In genomic region chr3:57060089-57060829, GRCh38 we compare ENCODE assay signal across 8 cellular contexts. TPM values are rescaled to one million over a fixed set of nuclear protein-coding genes. Genes with fewer than 3 reads are reported as not detected.
DNase-seq lines count a peak whose midpoint lies in the region; ATAC-seq and TF ChIP-seq lines count a peak whose summit lies in the region.

A gene with protein sequence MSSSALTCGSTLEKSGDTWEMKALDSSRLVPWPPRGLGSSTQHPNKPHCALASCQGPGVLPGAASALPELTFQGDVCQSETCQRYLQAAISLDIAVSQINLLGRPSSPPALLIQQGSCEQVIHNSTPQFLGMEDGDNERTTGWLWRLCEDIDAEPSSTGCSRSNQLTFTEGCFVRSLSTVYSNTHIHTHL (plus strand): TSS chr3:57060664. CDS start chr3:57073695, 13,031 bp downstream.

- peak in 1 of 2 experiments; percentile 40; a peak in 1 of 4 replicates for TF ChIP-seq EP300 in SK-N-SH (IDR thresholded peaks at IDR 0.05; ENCODE audit: borderline replicate concordance in 1 of 2, low read depth in 1 of 2, low read length in 1 of 2)

- no peaks in the 10 kb centered on the region for H3K79me2 ChIP-seq in SK-N-SH (ENCODE audit: insufficient read depth)

- no peaks in the 10 kb centered on the region for H4K20me1 ChIP-seq in SK-N-SH (ENCODE audit: insufficient read depth)

- CTCF ChIA-PET in SK-N-SH (lab: Yijun Ruan, JAX): interaction anchor here (1.4 to 1.5 kb wide), 2 partner anchors 17 to 65 kb away, joined by 4 read pairs; no protein-coding TSS in a partner anchor

- no peak within 1 kb of the TSS for H3K4me3 ChIP-seq in SK-N-SH (ENCODE audit: low read depth in 2 of 2, low read length in 1 of 2)

- H2AFZ ChIP-seq in SK-N-SH (ENCODE audit: low read depth): peak within 1 kb of the TSS; percentile 86; the same call in 1 of the 2 replicates

- peak within 1 kb of the TSS; percentile 49 for H3K4me2 ChIP-seq in SK-N-SH

- no peak for TF ChIP-seq POLR2A in GM18505 (IDR thresholded peaks at IDR 0.05; ENCODE audit: borderline replicate concordance, extremely low read depth, insufficient read depth, insufficient read length)

- ATAC-seq in foreskin keratinocyte (peak; percentile 99), GM18505 (IDR thresholded peaks at IDR 0.05; ENCODE audit: unreplicated experiment) (no peak)

- WGBS in SK-N-SH (ENCODE audit: low lambda C conversion rate): 45% methylated on average over 11 of the region's 11 CpGs

- TF ChIP-seq CTCF in SK-N-SH (IDR thresholded peaks at IDR 0.05) (no peak), foreskin keratinocyte (conservative IDR thresholded peaks at IDR 0.05) (no peak)

- no peak for TF ChIP-seq RAD21 in SK-N-SH (IDR thresholded peaks at IDR 0.05; ENCODE audit: low read length)

- H3K4me1 ChIP-seq in SK-N-SH (ENCODE audit: control insufficient read depth in 1 of 2, insufficient read depth in 2 of 2, low read depth in 1 of 2, low read length in 1 of 2) (no peaks in the 10 kb centered on the region; a peak in 1 of 4 replicates), foreskin keratinocyte (peaks cover 14% of the 10 kb centered on the region)

- POLR2A ChIA-PET in SK-N-SH (lab: Yijun Ruan, JAX): no interaction called here

- H3F3A ChIP-seq in SK-N-SH (replicated peaks; ENCODE audit: insufficient read depth): peaks cover 4% of the 10 kb centered on the region

- peak; percentile 11 for DNase-seq in stimulated activated CD4-positive, alpha-beta T cell treated with anti-CD3 and anti-CD28 coated beads, Interleukin-15, amount 100 ng/mL, for 24 hours
- DNase-seq in stimulated activated CD4-positive, alpha-beta T cell treated with anti-CD3 and anti-CD28 coated beads, Interleukin-4, amount 100 ng/mL, for 4 hours: no peak
- peak; percentile 39 for DNase-seq in SK-N-SH
- peak; percentile 92 to 96 for DNase-seq in foreskin keratinocyte
- DNase-seq in non-pigmented ciliary epithelial cell (ENCODE audit: low read depth): peak; percentile 72
- DNase-seq in activated effector memory CD4-positive, alpha-beta T cell treated with anti-CD3 and anti-CD28 coated beads, Interleukin-2, amount 50 U/mL, for 16 hours: no peak
- DNase-seq in activated CD4-positive, alpha-beta T cell treated with anti-CD3 and anti-CD28 coated beads, Interleukin-2, amount 50 U/mL, for 1 hour: no peak

- peak within 1 kb of the TSS; percentile 51; the same call in 1 of the 2 replicates for H3K9ac ChIP-seq in SK-N-SH

- H3K9me3 ChIP-seq in SK-N-SH: no peaks in the 10 kb centered on the region

- no peaks in the 10 kb centered on the region for H3K36me3 ChIP-seq in SK-N-SH (replicated peaks in 1 of 2; ENCODE audit: control insufficient read depth in 1 of 2, insufficient read depth in 2 of 2, low read length in 1 of 2)

- peak within 1 kb of the TSS in 1 of 2 experiments; percentile 42; a peak in 2 of 4 replicates for H3K27ac ChIP-seq in SK-N-SH (ENCODE audit: low read depth in 2 of 2, low read length in 1 of 2)
- H3K27ac ChIP-seq in foreskin keratinocyte: peak within 1 kb of the TSS; percentile 73

- H3K9me2 ChIP-seq in SK-N-SH: no peaks in the 10 kb centered on the region

- H3K27me3 ChIP-seq in SK-N-SH (ENCODE audit: insufficient read depth) (no peaks in the 10 kb centered on the region), foreskin keratinocyte (no peaks in the 10 kb centered on the region)

TF ChIP-seq in SK-N-SH, 30 proteins besides CTCF, POLR2A, EP300 and RAD21:
- TF ChIP-seq, protein P1, sequence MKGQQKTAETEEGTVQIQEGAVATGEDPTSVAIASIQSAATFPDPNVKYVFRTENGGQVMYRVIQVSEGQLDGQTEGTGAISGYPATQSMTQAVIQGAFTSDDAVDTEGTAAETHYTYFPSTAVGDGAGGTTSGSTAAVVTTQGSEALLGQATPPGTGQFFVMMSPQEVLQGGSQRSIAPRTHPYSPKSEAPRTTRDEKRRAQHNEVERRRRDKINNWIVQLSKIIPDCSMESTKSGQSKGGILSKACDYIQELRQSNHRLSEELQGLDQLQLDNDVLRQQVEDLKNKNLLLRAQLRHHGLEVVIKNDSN (IDR thresholded peaks at IDR 0.05; ENCODE audit: borderline replicate concordance, low read depth): peak; percentile 91
- peak; percentile 95 for TF ChIP-seq FOSL2 (IDR thresholded peaks at IDR 0.05; ENCODE audit: borderline replicate concordance, low read depth)
- TF ChIP-seq RFX5 (IDR thresholded peaks at IDR 0.05; ENCODE audit: low read length): no peak
- peak; percentile 89 for TF ChIP-seq JUND (IDR thresholded peaks at IDR 0.05)
- peak; percentile 51; the same call in 1 of the 2 replicates for TF ChIP-seq MAX (IDR thresholded peaks at IDR 0.05; ENCODE audit: low read depth)
- peak; percentile 66; the same call in 1 of the 2 replicates for TF ChIP-seq TCF12 (IDR thresholded peaks at IDR 0.05)
- peak; percentile 18; the same call in 1 of the 2 replicates for TF ChIP-seq NFIC (IDR thresholded peaks at IDR 0.05; ENCODE audit: borderline replicate concordance)
- TF ChIP-seq YY1 (IDR thresholded peaks at IDR 0.05; ENCODE audit: low read depth): no peak
- peak; percentile 28; the same call in 1 of the 2 replicates for TF ChIP-seq ELF1 (IDR thresholded peaks at IDR 0.05)
- TF ChIP-seq, protein P2, sequence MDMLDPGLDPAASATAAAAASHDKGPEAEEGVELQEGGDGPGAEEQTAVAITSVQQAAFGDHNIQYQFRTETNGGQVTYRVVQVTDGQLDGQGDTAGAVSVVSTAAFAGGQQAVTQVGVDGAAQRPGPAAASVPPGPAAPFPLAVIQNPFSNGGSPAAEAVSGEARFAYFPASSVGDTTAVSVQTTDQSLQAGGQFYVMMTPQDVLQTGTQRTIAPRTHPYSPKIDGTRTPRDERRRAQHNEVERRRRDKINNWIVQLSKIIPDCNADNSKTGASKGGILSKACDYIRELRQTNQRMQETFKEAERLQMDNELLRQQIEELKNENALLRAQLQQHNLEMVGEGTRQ (IDR thresholded peaks at IDR 0.05; ENCODE audit: borderline replicate concordance, low read depth, low read length): peak; percentile 39; the same call in 1 of the 2 replicates

RNA-seq across cellular contexts. Expression of the gene that starts here (rescaled TPM):
- polyA plus RNA-seq in SK-N-SH (2012; rRNA removed) (0.24 and 0.33 TPM in 2 replicates), foreskin keratinocyte (0.02 and 0.04 TPM in 2 replicates)
- polyA plus RNA-seq in SK-N-SH (2012; cell fraction: cytosol; rRNA removed): 0.29 and 0.32 TPM in 2 replicates
- polyA plus RNA-seq in SK-N-SH (2012; cell fraction: nucleus; rRNA removed): 0.13 and 0.24 TPM in 2 replicates
- 0.03 TPM in 1 of 2 replicates, not detected in the other for total RNA-seq in foreskin keratinocyte

Comparison
In these comparisons a context has a peak if more than half of its experiments do, and no peak if none do; other contexts are left out.
1. DNase-seq: peak in stimulated activated CD4-positive, alpha-beta T cell treated with anti-CD3 and anti-CD28 coated beads, Interleukin-15, amount 100 ng/mL, for 24 hours (single experiment) and non-pigmented ciliary epithelial cell (single experiment); none in stimulated activated CD4-positive, alpha-beta T cell treated with anti-CD3 and anti-CD28 coated beads, Interleukin-4, amount 100 ng/mL, for 4 hours (0 of 2), activated effector memory CD4-positive, alpha-beta T cell treated with anti-CD3 and anti-CD28 coated beads, Interleukin-2, amount 50 U/mL, for 16 hours (single experiment) and activated CD4-positive, alpha-beta T cell treated with anti-CD3 and anti-CD28 coated beads, Interleukin-2, amount 50 U/mL, for 1 hour (single experiment).
2. Peak in DNase-seq, H3K9ac ChIP-seq and H3K4me2 ChIP-seq in SK-N-SH; RNA of the gene not detected or under 1 TPM.
3. Peak in DNase-seq, ATAC-seq and H3K27ac ChIP-seq in foreskin keratinocyte; RNA of the gene not detected or under 1 TPM.